ENCODE assay signal across 7 cellular contexts in the genomic region with DNA sequence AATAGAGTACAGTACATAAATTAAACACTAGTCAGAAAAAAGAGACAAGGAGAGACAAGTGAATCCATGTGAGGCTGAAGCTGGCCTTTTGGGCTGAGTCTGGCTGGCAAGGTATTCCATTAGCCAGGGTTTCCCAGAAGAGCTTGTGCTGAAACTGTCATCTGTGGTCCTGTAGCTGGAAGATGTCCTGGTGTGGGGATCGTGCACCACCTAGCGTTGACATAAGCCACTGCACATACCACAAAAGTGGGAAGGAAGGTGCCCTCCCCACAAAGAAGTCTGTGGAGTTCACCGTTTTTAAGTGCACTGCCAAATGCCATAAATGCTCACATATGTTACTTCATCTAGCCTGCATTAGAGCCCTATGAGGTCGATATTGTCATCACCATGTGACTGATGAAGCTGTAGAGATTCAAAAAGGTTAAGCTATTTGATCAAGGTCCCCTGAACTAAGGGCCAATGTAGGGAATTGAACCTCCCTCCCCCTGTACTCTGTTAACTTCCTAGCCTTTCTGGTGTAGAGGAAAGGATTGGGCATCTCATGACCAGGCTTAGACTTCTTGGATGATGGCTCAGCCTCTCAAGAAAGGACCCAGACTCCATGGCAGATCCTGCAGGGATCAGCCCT. TPM values are rescaled to one million over a fixed set of nuclear protein-coding genes. Genes with fewer than 3 reads are reported as not detected.
DNase-seq lines count a peak whose midpoint lies in the region; ATAC-seq and TF ChIP-seq lines count a peak whose summit lies in the region.

No MANE protein-coding gene starts in this region.

- peaks cover 25% of the 10 kb centered on the region for H3K4me1 Mint-ChIP-seq in activated B cell treated with CpG ODN at 0.5 μM for 24 hours
- no peaks in the 10 kb centered on the region for H3K4me1 Mint-ChIP-seq in chondrocyte (ENCODE audit: low read depth)

- intact Hi-C loops in activated B cell treated with CpG ODN at 0.5 μM for 24 hours (cut with micrococcal nuclease) = loop anchor here (1.0 to 2.0 kb wide), 9 partner anchors 32 to 1005 kb away; partner anchors contain the start of gene GALNT14

- H3K9me3 Mint-ChIP-seq in activated B cell treated with CpG ODN at 0.5 μM for 24 hours = no peaks in the 10 kb centered on the region
- H3K9me3 Mint-ChIP-seq in chondrocyte (ENCODE audit: low read depth) = no peaks in the 10 kb centered on the region

- CTCF ChIA-PET in activated B cell treated with CpG ODN at 0.5 μM for 24 hours (lab: Charles Lee) = interaction anchor here (0.6 to 5.7 kb wide), 42 partner anchors 8 to 1005 kb away, joined by 3 to 71 read pairs (median 5); partner anchors contain the start of genes CAPN14, EHD3 and GALNT14

- TF ChIP-seq CTCF in GM12864 (IDR thresholded peaks at IDR 0.05; ENCODE audit: low read depth, low read length, missing control alignments) (peak; percentile 95), activated B cell treated with CpG ODN at 0.5 μM for 24 hours (IDR thresholded peaks at IDR 0.05) (peak; percentile 30), chondrocyte (IDR thresholded peaks at IDR 0.05) (peak; percentile 96)

- H3K27ac Mint-ChIP-seq in activated B cell treated with CpG ODN at 0.5 μM for 24 hours = no peak overlapping the region
- H3K27ac Mint-ChIP-seq in chondrocyte (ENCODE audit: unreplicated experiment) = no peak overlapping the region

- no peaks in the 10 kb centered on the region for H3K27me3 Mint-ChIP-seq in activated B cell treated with CpG ODN at 0.5 μM for 24 hours
- H3K27me3 Mint-ChIP-seq in chondrocyte (ENCODE audit: low read depth) = peaks cover 29% of the 10 kb centered on the region

- H3K4me3 Mint-ChIP-seq in activated B cell treated with CpG ODN at 0.5 μM for 24 hours (no peak overlapping the region), chondrocyte (ENCODE audit: unreplicated experiment) (no peak overlapping the region)

- POLR2A ChIA-PET in activated B cell treated with CpG ODN at 0.5 μM for 24 hours (lab: Charles Lee) = interaction anchor here (0.5 to 1.7 kb wide), 6 partner anchors 27 to 457 kb away, joined by 3 to 10 read pairs (median 4); partner anchors contain the start of genes EHD3 and GALNT14

- ATAC-seq in HG02852 (IDR thresholded peaks at IDR 0.05; ENCODE audit: unreplicated experiment) (peak; percentile 74), activated B cell treated with CpG ODN at 0.5 μM for 24 hours (ENCODE audit: low read depth) (peak; percentile 97)

- H3K36me3 Mint-ChIP-seq in activated B cell treated with CpG ODN at 0.5 μM for 24 hours (ENCODE audit: low read depth) (no peaks in the 10 kb centered on the region), chondrocyte (ENCODE audit: low read depth) (no peaks in the 10 kb centered on the region)

- no peak overlapping the region for H3K4me3 ChIP-seq in GM12864 (ENCODE audit: low read depth, low read length)

- DNase-seq in GM12864 (ENCODE audit: low read depth) (peak; percentile 27), NCI-H1930 (lab: John Stamatoyannopoulos, UW) (peak; percentile 41 to 45), activated B cell treated with CpG ODN at 0.5 μM for 24 hours (peak; percentile 42), chondrocyte (ENCODE audit: low spot score) (no peak), left kidney (ENCODE audit: low read depth, low spot score) (peak; percentile 82)
- DNase-seq in stimulated activated CD4-positive, alpha-beta T cell treated with anti-CD3 and anti-CD28 coated beads, Interleukin-4, amount 100 ng/mL, for 24 hours = peak; percentile 48

RNA-seq across cellular contexts. Expression of gene GALNT14, which starts 31.9 kb away (rescaled TPM):
- total RNA-seq in activated B cell treated with CpG ODN at 0.5 μM for 24 hours (6.6 and 7.9 TPM in 2 replicates), chondrocyte (0.70 to 17.8 TPM (median 16.2 TPM) in 3 replicates)

RNA-seq across cellular contexts. Expression of gene CAPN14, which starts 47.1 kb away (rescaled TPM):
- total RNA-seq in activated B cell treated with CpG ODN at 0.5 μM for 24 hours = 2.4 and 3.3 TPM in 2 replicates
- total RNA-seq in chondrocyte = 0.10 to 0.39 TPM (median 0.15 TPM) in 3 replicates

Comparison
In these comparisons a context has a peak if more than half of its experiments do, and no peak if none do; other contexts are left out.
1. CTCF ChIP-seq: peak in every context shown above with its lines; median percentile 96 in chondrocyte; 95 in GM12864; 30 in activated B cell treated with CpG ODN at 0.5 μM for 24 hours.